In genomic region chr5:134133213-134133994, GRCh38 we compare ENCODE assay signal across 1 cellular context.
TF ChIP-seq lines count a peak whose summit lies in the region.

No MANE protein-coding gene starts in this region.

TF ChIP-seq in WTC11, 78 proteins besides CTCF, POLR2A, EP300 and RAD21 (continued from another document):
- TF ChIP-seq ZNF532 (CRISPR knock-in tag; IDR thresholded peaks at IDR 0.05; ENCODE audit: borderline replicate concordance) (no peak), ZNF423 (CRISPR knock-in tag; IDR thresholded peaks at IDR 0.05) (no peak), E2F5 (CRISPR knock-in tag; IDR thresholded peaks at IDR 0.05) (no peak), CBFB (CRISPR knock-in tag; IDR thresholded peaks at IDR 0.05; ENCODE audit: low read depth) (no peak), MLX (CRISPR knock-in tag; IDR thresholded peaks at IDR 0.05) (no peak)
